Comparison of ENCODE assay signal across 6 cellular contexts in genomic region chrX:603029-603428, GRCh38. TPM values are rescaled to one million over a fixed set of nuclear protein-coding genes. Genes with fewer than 3 reads are reported as not detected.
"Had no signal": no experiment of that assay in that cellular context is flagged by ENCODE, and none has a peak within 500 bp of the region (broad histone marks: within the 10 kb centered on the region; RNA-seq: fewer than 3 reads in every experiment).

No MANE protein-coding gene starts in this region.

RNA-seq across cellular contexts. Expression of gene SHOX, which starts 27.6 kb away (rescaled TPM):
- total RNA-seq: HepG2, HT-29, HT1080, IMR-90, K562 had no signal
- polyA plus RNA-seq: HepG2, IgD-negative memory B cell, IMR-90, K562 had no signal
